13 cellular contexts compared by ENCODE assay signal in the genomic region with DNA sequence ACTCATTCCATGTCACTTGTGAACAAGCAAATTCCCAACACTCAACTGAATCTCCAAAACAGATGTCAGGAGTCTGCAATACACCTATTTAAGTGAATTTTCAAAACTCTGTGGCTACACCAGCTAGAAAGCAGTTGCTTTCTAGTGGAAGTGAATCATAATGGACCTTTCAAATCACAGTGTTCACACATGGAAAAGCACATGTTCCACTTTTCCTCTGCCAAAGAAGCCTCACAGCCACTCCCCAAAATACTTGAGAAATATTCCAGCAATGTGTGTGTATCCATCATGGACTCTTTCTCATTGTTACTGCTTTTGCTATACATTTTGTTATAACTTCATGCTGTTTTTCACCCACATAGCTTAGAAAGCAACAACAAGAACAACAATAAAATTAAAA.
DNase-seq lines count a peak whose midpoint lies in the region; ATAC-seq lines count a peak whose summit lies in the region.
"Had no signal": no experiment of that assay in that cellular context is flagged by ENCODE, and none has a peak within 500 bp of the region (broad histone marks: within the 10 kb centered on the region; RNA-seq: fewer than 3 reads in every experiment).

No MANE protein-coding gene starts in this region.

- no peaks in the 10 kb centered on the region for H3K9me3 ChIP-seq in adipocyte (ENCODE audit: control insufficient read depth, low read length)
- H3K9me3 ChIP-seq: A549, upper lobe of left lung had no signal

- H3K36me3 ChIP-seq in ACC112 (ENCODE audit: insufficient read depth, low read length) (no peaks in the 10 kb centered on the region), adipocyte (ENCODE audit: control insufficient read depth, insufficient read depth, low read length, severe bottlenecking) (no peaks in the 10 kb centered on the region)
- H3K36me3 ChIP-seq: upper lobe of left lung had no signal

- no peaks in the 10 kb centered on the region for H3K27me3 ChIP-seq in ACC112 (ENCODE audit: insufficient read depth, low read length)
- no peaks in the 10 kb centered on the region for H3K27me3 ChIP-seq in adipocyte (replicated peaks; ENCODE audit: control insufficient read depth, insufficient read depth, low read length)
- H3K27me3 ChIP-seq: upper lobe of left lung had no signal

- no peak overlapping the region for H3K9ac ChIP-seq in adipocyte (ENCODE audit: low read length)

- H3K27ac ChIP-seq in ACC112 (ENCODE audit: low read depth, low read length): peak overlapping the region; percentile 5; the same call in 1 of the 2 replicates
- H3K27ac ChIP-seq: A549 had no signal

- peaks cover 36% of the 10 kb centered on the region for H3K4me1 ChIP-seq in ACC112 (ENCODE audit: control insufficient read depth, insufficient read depth, low read length, unreplicated experiment)
- peaks cover 17% of the 10 kb centered on the region for H3K4me1 ChIP-seq in adipocyte (ENCODE audit: control insufficient read depth, insufficient read depth, low read length)
- H3K4me1 ChIP-seq: A549 had no signal

- H3K4me3 ChIP-seq in ACC112 (ENCODE audit: low read depth, low read length): peak overlapping the region; percentile 60
- H3K4me3 ChIP-seq in adipocyte (ENCODE audit: low read length): no peak overlapping the region
- H3K4me3 ChIP-seq: A549, upper lobe of left lung had no signal

- peak overlapping the region; percentile 72 for H2AFZ ChIP-seq in ACC112 (ENCODE audit: low read length, unreplicated experiment)

- no peak for ATAC-seq in HG02870 (IDR thresholded peaks at IDR 0.05; ENCODE audit: unreplicated experiment)
- ATAC-seq: A549 had no signal

- DNase-seq in HCEC 1CT (peak; percentile 81), adipocyte (ENCODE audit: low read depth) (peak; percentile 34), fibroblast of the conjunctiva (ENCODE audit: low read depth) (peak; percentile 31), DMS153 (lab: John Stamatoyannopoulos, UW) (no peak), OCI-M2 (lab: John Stamatoyannopoulos, UW; ENCODE audit: unreplicated experiment) (no peak)
- no peak for DNase-seq in activated CD4-positive, alpha-beta T cell treated with anti-CD3 and anti-CD28 coated beads for 1 hour
- DNase-seq: activated CD4-positive, alpha-beta T cell treated with anti-CD3 and anti-CD28 coated beads, Interleukin-2, amount 10 ng/mL, durations not matched to agents 7 days and 5 days; NCI-H2171 treated with DMSO at 0.1 percent for 48 hours; posterior cingulate gyrus; upper lobe of left lung had no signal

- H3K79me2 ChIP-seq in ACC112 (ENCODE audit: control insufficient read depth, insufficient read depth, low read length, unreplicated experiment): no peaks in the 10 kb centered on the region

Comparison
In these comparisons a context has a peak if more than half of its experiments do, and no peak if none do; other contexts are left out.
1. DNase-seq: peak in HCEC 1CT (single experiment), adipocyte (single experiment) and fibroblast of the conjunctiva (single experiment); none in activated CD4-positive, alpha-beta T cell treated with anti-CD3 and anti-CD28 coated beads for 1 hour (single experiment), DMS153 (single experiment) and OCI-M2 (single experiment).